Comparison of ENCODE assay signal across 8 cellular contexts in genomic region chr16:31071861-31072260, GRCh38. TPM values are rescaled to one million over a fixed set of nuclear protein-coding genes. Genes with fewer than 3 reads are reported as not detected.
DNase-seq lines count a peak whose midpoint lies in the region; ATAC-seq and TF ChIP-seq lines count a peak whose summit lies in the region.

No MANE protein-coding gene starts in this region.

- POLR2A ChIA-PET in HCT116 (lab: Charles Lee): interaction anchor here (0.6 to 1.5 kb wide), 2 partner anchors 10 to 42 kb away, joined by 3 to 4 read pairs; no protein-coding TSS in a partner anchor

- peaks cover 34% of the 10 kb centered on the region for H3K36me3 Mint-ChIP-seq in activated T-helper 17 cell treated with anti-CD3 and anti-CD28 coated beads, Interleukin-2, amount 50 U/mL, for 72 hours (ENCODE audit: low read depth)

- peak; percentile 76 for DNase-seq in AG09309 (ENCODE audit: low read depth)
- no peak for DNase-seq in HCT116 (ENCODE audit: low read depth, low spot score)
- peak; percentile 4 for DNase-seq in kidney glomerular epithelial cell (lab: John Stamatoyannopoulos, UW)
- DNase-seq in AML-193 (lab: John Stamatoyannopoulos, UW): no peak
- no peak for DNase-seq in KBM-7

- H3K4me1 ChIP-seq in HCT116 (ENCODE audit: control insufficient read depth in 1 of 2, insufficient read depth in 2 of 2, low read length in 2 of 2): peaks cover 8 to 18% of the 10 kb centered on the region in 2 experiments; a peak in 3 of 4 replicates

- H3K27me3 ChIP-seq in HCT116 (ENCODE audit: insufficient read depth, low read length): no peaks in the 10 kb centered on the region

- no peaks in the 10 kb centered on the region for H3K27me3 Mint-ChIP-seq in activated T-helper 17 cell treated with anti-CD3 and anti-CD28 coated beads, Interleukin-2, amount 50 U/mL, for 72 hours

- no peaks in the 10 kb centered on the region for H3K9me3 Mint-ChIP-seq in activated T-helper 17 cell treated with anti-CD3 and anti-CD28 coated beads, Interleukin-2, amount 50 U/mL, for 72 hours

- H3K9ac ChIP-seq in HCT116 (ENCODE audit: low read length): peak overlapping the region; percentile 95

- CTCF ChIA-PET in HCT116 (lab: Charles Lee): interaction anchor here (0.9 kb wide), 1 partner anchor 118 kb away, joined by 3 read pairs; no protein-coding TSS in a partner anchor

- peaks cover 4 to 9% of the 10 kb centered on the region in 2 experiments; a peak in 2 of 4 replicates for H3K36me3 ChIP-seq in HCT116 (ENCODE audit: control insufficient read depth in 1 of 2, insufficient read depth in 2 of 2, low read length in 2 of 2)

- no peaks in the 10 kb centered on the region for H3K9me2 ChIP-seq in HCT116 (ENCODE audit: insufficient read depth)

- H3K4me1 Mint-ChIP-seq in activated T-helper 17 cell treated with anti-CD3 and anti-CD28 coated beads, Interleukin-2, amount 50 U/mL, for 72 hours: peaks cover 25% of the 10 kb centered on the region

- H3K79me2 ChIP-seq in HCT116 (ENCODE audit: insufficient read depth, low read length): peaks cover 80% of the 10 kb centered on the region

- peak overlapping the region; percentile 93 for H3K4me3 Mint-ChIP-seq in activated T-helper 17 cell treated with anti-CD3 and anti-CD28 coated beads, Interleukin-2, amount 50 U/mL, for 72 hours

- TF ChIP-seq POLR2A in HCT116 (IDR thresholded peaks at IDR 0.05; ENCODE audit: borderline replicate concordance, extremely low read depth, insufficient read depth, insufficient read length) (no peak), GM18505 (IDR thresholded peaks at IDR 0.05; ENCODE audit: borderline replicate concordance, extremely low read depth, insufficient read depth, insufficient read length) (no peak)

- intact Hi-C loops in HCT116 (cut with micrococcal nuclease): loop anchor here (2.0 to 10.0 kb wide), 4 partner anchors 39 to 383 kb away; partner anchors contain the start of genes ARMC5, PRSS8 and STX4

- in situ Hi-C loops in KBM-7 (cut with MboI; ENCODE audit: low pct_unique_long_range_greater_than_20kb, low sequenced_read_pairs): no loop called here

- RAD21 ChIA-PET in HCT116 (lab: Charles Lee; ENCODE audit: low non-redundant PET in 1 of 2, low total read pairs in 2 of 2, uncharacterized antibody in 2 of 2, unreplicated experiment in 2 of 2): no interaction called here

- H4K20me1 ChIP-seq in HCT116 (ENCODE audit: insufficient read depth): no peaks in the 10 kb centered on the region

- H3K4me3 ChIP-seq in AG09309 (ENCODE audit: control insufficient read depth, low read depth, low read length): peak overlapping the region; percentile 95
- H3K4me3 ChIP-seq in HCT116 (replicated peaks in 1 of 2; ENCODE audit: low read depth in 1 of 2, low read length in 2 of 2): peak overlapping the region; percentile 87 to 99

- H3K27ac Mint-ChIP-seq in activated T-helper 17 cell treated with anti-CD3 and anti-CD28 coated beads, Interleukin-2, amount 50 U/mL, for 72 hours: peak overlapping the region; percentile 95

- no peak overlapping the region for H2AFZ ChIP-seq in HCT116 (ENCODE audit: low read depth, low read length, poor library complexity, severe bottlenecking)

- no peaks in the 10 kb centered on the region for H3K9me3 ChIP-seq in HCT116 (ENCODE audit: control insufficient read depth in 1 of 2, insufficient read depth in 1 of 2, low read depth in 1 of 2, low read length in 2 of 2)

- no peak for TF ChIP-seq CTCF in AG09309 (IDR thresholded peaks at IDR 0.05; ENCODE audit: control insufficient read depth, insufficient read depth, low read depth, low read length, missing control alignments)
- TF ChIP-seq CTCF in HCT116 (IDR thresholded peaks at IDR 0.05 in 2 of 3, conservative IDR thresholded peaks at IDR 0.05 in 1 of 3; ENCODE audit: borderline replicate concordance in 1 of 3, insufficient read depth in 1 of 3, low read depth in 2 of 3, low read length in 2 of 3): no peak

- no peak for TF ChIP-seq RAD21 in HCT116 (IDR thresholded peaks at IDR 0.05; ENCODE audit: low read depth)

- no TSS peak for BruUV-seq in HCT116 (replicated peaks; lab: Mats Ljungman, UMichigan)

- H3K27ac ChIP-seq in HCT116 (ENCODE audit: low read depth, low read length): peak overlapping the region; percentile 100

- H3K4me2 ChIP-seq in HCT116 (ENCODE audit: low read length): peak overlapping the region; percentile 97

- ATAC-seq in HCT116: no peak
- no peak for ATAC-seq in activated T-helper 17 cell treated with anti-CD3 and anti-CD28 coated beads, Interleukin-2, amount 50 U/mL, for 72 hours (replicated peaks)
- no peak for ATAC-seq in HG03175 (IDR thresholded peaks at IDR 0.05; ENCODE audit: unreplicated experiment)
- ATAC-seq in GM18505 (IDR thresholded peaks at IDR 0.05; ENCODE audit: unreplicated experiment): no peak

TF ChIP-seq in HCT116, 20 proteins besides CTCF, POLR2A, EP300 and RAD21:
- TF ChIP-seq FOSL1 (IDR thresholded peaks at IDR 0.05; ENCODE audit: low read depth): no peak
- no peak for TF ChIP-seq CBX3 (IDR thresholded peaks at IDR 0.05; ENCODE audit: low read depth)
- no peak for TF ChIP-seq JUND (IDR thresholded peaks at IDR 0.05)
- no peak for TF ChIP-seq EGR1 (IDR thresholded peaks at IDR 0.05; ENCODE audit: low read depth)
- TF ChIP-seq SIN3A (IDR thresholded peaks at IDR 0.05; ENCODE audit: low read depth): no peak
- no peak for TF ChIP-seq MAX (IDR thresholded peaks at IDR 0.05)
- TF ChIP-seq SP1 (IDR thresholded peaks at IDR 0.05; ENCODE audit: low read depth): no peak
- no peak for TF ChIP-seq ZNF274 (IDR thresholded peaks at IDR 0.05; ENCODE audit: low read depth, low read length)
- no peak for TF ChIP-seq CEBPB (IDR thresholded peaks at IDR 0.05; ENCODE audit: low read depth)
- TF ChIP-seq EZH2 (IDR thresholded peaks at IDR 0.05): no peak
- no peak for TF ChIP-seq POLR2AphosphoS5 (IDR thresholded peaks at IDR 0.05; ENCODE audit: low read depth, low read length)
TF ChIP-seq in HCT116: peak in this region for 0.

RNA-seq across cellular contexts. Expression of gene ZNF668, which starts 2.2 kb away (rescaled TPM):
- 16.8 TPM for total RNA-seq in HCT116 (2021; ENCODE audit: unreplicated experiment)
- 9.2 and 11.5 TPM in 2 replicates for polyA plus RNA-seq in HCT116 (2012)
- 10 to 100 TPM; 15.1 to 19.4 TPM for total RNA-seq in activated T-helper 17 cell treated with anti-CD3 and anti-CD28 coated beads, Interleukin-2, amount 50 U/mL, for 72 hours

RNA-seq across cellular contexts. Expression of gene ZNF646, which starts 2.4 kb away (rescaled TPM):
- total RNA-seq in HCT116 (2021; ENCODE audit: unreplicated experiment): 17.7 TPM
- polyA plus RNA-seq in HCT116 (2012): 10.3 and 11.0 TPM in 2 replicates
- 10 to 100 TPM; 19.6 to 29.7 TPM for total RNA-seq in activated T-helper 17 cell treated with anti-CD3 and anti-CD28 coated beads, Interleukin-2, amount 50 U/mL, for 72 hours

RNA-seq across cellular contexts. Expression of gene PRSS53, which starts 16.9 kb away (rescaled TPM):
- 11.6 TPM for total RNA-seq in HCT116 (2021; ENCODE audit: unreplicated experiment)
- 5.4 and 5.7 TPM in 2 replicates for polyA plus RNA-seq in HCT116 (2012)
- 10 to 100 TPM in 1 of 2 donors, 1 to 10 TPM in 1; 4.5 to 17.3 TPM for total RNA-seq in activated T-helper 17 cell treated with anti-CD3 and anti-CD28 coated beads, Interleukin-2, amount 50 U/mL, for 72 hours

RNA-seq across cellular contexts. Expression of gene VKORC1, which starts 22.7 kb away (rescaled TPM):
- total RNA-seq in HCT116 (2021; ENCODE audit: unreplicated experiment): 83.8 TPM
- 195 and 218 TPM in 2 replicates for polyA plus RNA-seq in HCT116 (2012)
- 100 to 1,000 TPM in 1 of 2 donors, 10 to 100 TPM in 1; 75.3 to 107 TPM for total RNA-seq in activated T-helper 17 cell treated with anti-CD3 and anti-CD28 coated beads, Interleukin-2, amount 50 U/mL, for 72 hours

RNA-seq across cellular contexts. Expression of gene BCKDK, which starts 36.3 kb away (rescaled TPM):
- 60.7 TPM for total RNA-seq in HCT116 (2021; ENCODE audit: unreplicated experiment)
- polyA plus RNA-seq in HCT116 (2012): 85.2 and 87.3 TPM in 2 replicates
- 10 to 100 TPM; 48.6 to 98.3 TPM for total RNA-seq in activated T-helper 17 cell treated with anti-CD3 and anti-CD28 coated beads, Interleukin-2, amount 50 U/mL, for 72 hours

Comparison
In these comparisons a context has a peak if more than half of its experiments do, and no peak if none do; other contexts are left out.
1. DNase-seq: peak in AG09309 (single experiment) and kidney glomerular epithelial cell (single experiment); none in HCT116 (single experiment), AML-193 (0 of 2) and KBM-7 (single experiment).